Comparison of ENCODE assay signal across 8 cellular contexts in genomic region chr3:12661926-12662592, GRCh38. TPM values are rescaled to one million over a fixed set of nuclear protein-coding genes. Genes with fewer than 3 reads are reported as not detected.
DNase-seq lines count a peak whose midpoint lies in the region; ATAC-seq and TF ChIP-seq lines count a peak whose summit lies in the region.

No MANE protein-coding gene starts in this region.

- H3K9me3 ChIP-seq in iPS-15b (ENCODE audit: control insufficient read depth, insufficient read depth, low read length) (no peaks in the 10 kb centered on the region), spleen (no peaks in the 10 kb centered on the region)

- no peak for TF ChIP-seq CTCF in activated CD8-positive, alpha-beta T cell treated with anti-CD3 and anti-CD28 coated beads for 36 hours (IDR thresholded peaks at IDR 0.05)
- TF ChIP-seq CTCF in spleen (IDR thresholded peaks at IDR 0.05 in 8 of 11, conservative IDR thresholded peaks at IDR 0.05 in 3 of 11), result no peak

- peak overlapping the region; percentile 95 to 100 (median 100) for H3K27ac ChIP-seq in spleen

- peaks cover 5% of the 10 kb centered on the region for H3K36me3 Mint-ChIP-seq in activated CD8-positive, alpha-beta T cell treated with anti-CD3 and anti-CD28 coated beads for 36 hours (ENCODE audit: low read depth)

- 23 to 40% (median 29%) methylated on average over 5 of the region's 5 CpGs for WGBS in spleen, 5 donors

- H3K4me3 ChIP-seq in iPS-15b (ENCODE audit: low read depth, low read length) (peak overlapping the region; percentile 100), spleen (peak overlapping the region; percentile 62 to 92 (median 80))

- H3K27me3 ChIP-seq in iPS-15b (ENCODE audit: control insufficient read depth, insufficient read depth, low read length) (no peaks in the 10 kb centered on the region), spleen (replicated peaks in 1 of 7) (no peaks in the 10 kb centered on the region)

- no peak for ATAC-seq in activated CD8-positive, alpha-beta T cell treated with anti-CD3 and anti-CD28 coated beads for 36 hours

- CTCF ChIA-PET in HEK293T (lab: Yijun Ruan, JAX), result no interaction called here
- CTCF ChIA-PET in activated CD8-positive, alpha-beta T cell treated with anti-CD3 and anti-CD28 coated beads for 36 hours (lab: Charles Lee), result interaction anchor here (0.8 to 1.5 kb wide), 4 partner anchors 11 to 180 kb away, joined by 3 to 4 read pairs (median 3); no protein-coding TSS in a partner anchor

- peak overlapping the region; percentile 90 for H3K27ac Mint-ChIP-seq in activated CD8-positive, alpha-beta T cell treated with anti-CD3 and anti-CD28 coated beads for 36 hours

- DNase-seq in HEK293T (ENCODE audit: extremely low spot score), result no peak
- no peak for DNase-seq in activated CD8-positive, alpha-beta T cell treated with anti-CD3 and anti-CD28 coated beads for 36 hours
- peak; percentile 29 for DNase-seq in spleen
- DNase-seq in activated CD4-positive, CD25-positive, alpha-beta regulatory T cell treated with anti-CD3 and anti-CD28 coated beads, Interleukin-2, amount 50 U/mL, for 72 hours, result no peak
- no peak for DNase-seq in NCI-H1417 (lab: John Stamatoyannopoulos, UW)
- DNase-seq in anterior cingulate cortex (lab: John Stamatoyannopoulos, UW), result no peak
- DNase-seq in NCI-H748 (lab: John Stamatoyannopoulos, UW; ENCODE audit: unreplicated experiment), result no peak

- intact Hi-C loops in activated CD8-positive, alpha-beta T cell treated with anti-CD3 and anti-CD28 coated beads for 36 hours (cut with micrococcal nuclease), result loop anchor here (5.0 kb wide), 1 partner anchor 50 kb away; no protein-coding TSS in a partner anchor
- intact Hi-C loops in spleen (cut with DNase I; ENCODE audit: low total_unique reads), result loop anchor here (10.0 kb wide), 1 partner anchor 107 kb away; the partner anchor contains the start of gene MKRN2

- peak overlapping the region; percentile 70 for H3K9ac ChIP-seq in iPS-15b (ENCODE audit: low read depth, low read length)

- H3K4me3 Mint-ChIP-seq in activated CD8-positive, alpha-beta T cell treated with anti-CD3 and anti-CD28 coated beads for 36 hours, result peak overlapping the region; percentile 85

- H3K36me3 ChIP-seq in iPS-15b (ENCODE audit: control insufficient read depth, insufficient read depth, low read length) (no peaks in the 10 kb centered on the region), spleen (no peaks in the 10 kb centered on the region)

- H3K4me1 Mint-ChIP-seq in activated CD8-positive, alpha-beta T cell treated with anti-CD3 and anti-CD28 coated beads for 36 hours (ENCODE audit: low read depth), result peaks cover 41% of the 10 kb centered on the region

- TF ChIP-seq POLR2A in spleen (IDR thresholded peaks at IDR 0.05), result no peak

- no peaks in the 10 kb centered on the region for H3K9me3 Mint-ChIP-seq in activated CD8-positive, alpha-beta T cell treated with anti-CD3 and anti-CD28 coated beads for 36 hours

- POLR2A ChIA-PET in HEK293T (lab: Yijun Ruan, JAX), result interaction anchor here (1.0 kb wide), 1 partner anchor 178 kb away, joined by 3 read pairs; the partner anchor contains the start of gene TSEN2
- POLR2A ChIA-PET in activated CD8-positive, alpha-beta T cell treated with anti-CD3 and anti-CD28 coated beads for 36 hours (lab: Charles Lee), result interaction anchor here (0.8 to 2.8 kb wide), 4 partner anchors 18 to 56 kb away, joined by 3 to 20 read pairs (median 3); no protein-coding TSS in a partner anchor

- H3K27me3 Mint-ChIP-seq in activated CD8-positive, alpha-beta T cell treated with anti-CD3 and anti-CD28 coated beads for 36 hours, result no peaks in the 10 kb centered on the region

- H3K4me1 ChIP-seq in iPS-15b (ENCODE audit: control insufficient read depth, insufficient read depth, low read length) (peaks cover 13% of the 10 kb centered on the region), spleen (peaks cover 25 to 67% (median 62%) of the 10 kb centered on the region in 6 donors)

TF ChIP-seq in HEK293T, 16 proteins besides CTCF, POLR2A, EP300 and RAD21:
- TF ChIP-seq BHLHE40 (IDR thresholded peaks at IDR 0.05; ENCODE audit: borderline replicate concordance), result no peak
- TF ChIP-seq ZNF384 (IDR thresholded peaks at IDR 0.05), result peak; percentile 91
- TF ChIP-seq FOXA1 (IDR thresholded peaks at IDR 0.05), result no peak

RNA-seq across cellular contexts. Expression of gene RAF1, which starts 1.9 kb away (rescaled TPM):
- 10 to 100 TPM; 71.1 to 74.9 TPM for total RNA-seq in activated CD8-positive, alpha-beta T cell treated with anti-CD3 and anti-CD28 coated beads for 36 hours
- 100 to 1,000 TPM in 6 of 7 donors, 10 to 100 TPM in 1; 92.2 to 153 (median 115) TPM for total RNA-seq in spleen
- 10 to 100 TPM; 31.6 to 51.3 (median 43.5) TPM for polyA plus RNA-seq in spleen
